ENCODE assay signal across 1 cellular context in the genomic region with DNA sequence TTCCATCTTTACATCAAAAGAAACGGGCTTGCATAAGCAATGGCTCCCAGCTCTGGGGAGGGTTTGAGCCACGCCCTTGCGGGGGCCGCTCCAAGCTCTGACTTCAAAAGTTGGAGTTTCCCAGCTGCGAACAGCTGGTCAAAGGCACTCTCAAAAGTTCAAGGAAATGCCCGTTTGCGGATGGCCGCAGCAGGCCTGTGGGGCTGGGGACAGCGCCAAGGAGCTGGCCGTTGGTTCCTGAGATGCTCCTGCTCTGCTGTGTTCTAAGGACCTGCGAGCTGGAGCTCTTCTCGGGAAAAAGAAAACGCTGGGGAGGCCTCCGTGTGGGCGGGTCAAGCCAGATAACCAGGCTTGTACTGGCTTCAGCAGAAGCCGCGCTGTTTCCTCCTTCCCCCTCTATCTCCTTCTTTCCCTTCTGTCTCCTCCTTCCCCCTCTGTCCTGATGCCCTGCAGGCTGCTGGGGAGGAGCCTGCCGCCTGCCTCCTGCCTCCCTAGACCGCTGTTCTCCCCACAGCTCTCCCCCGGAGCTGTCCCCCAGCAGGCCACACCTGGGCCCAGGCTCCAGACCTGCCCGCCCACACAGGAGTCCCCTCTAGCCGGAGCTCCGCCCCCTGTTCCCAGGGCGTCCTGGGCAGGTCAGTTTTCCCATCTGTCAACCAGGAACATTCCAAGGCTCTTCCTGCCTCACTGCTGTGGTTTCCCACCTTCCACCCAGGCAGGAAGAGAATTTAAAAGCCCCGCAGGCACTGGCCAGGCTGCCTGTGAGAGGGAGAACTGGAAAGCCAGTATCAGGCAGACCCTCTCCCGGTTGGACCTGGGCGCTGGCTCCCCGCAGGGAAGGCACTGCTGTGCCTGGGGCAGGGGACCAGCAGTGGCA.
TF ChIP-seq lines count a peak whose summit lies in the region.

No MANE protein-coding gene starts in this region.

TF ChIP-seq in SK-N-SH treated with all-trans-retinoic acid at 6 μM for 48 hours, 23 proteins besides CTCF, POLR2A, EP300 and RAD21:
- TF ChIP-seq ZNF70 (CRISPR knock-in tag; IDR thresholded peaks at IDR 0.05) (no peak), CSRNP3 (CRISPR knock-in tag; IDR thresholded peaks at IDR 0.05) (no peak), OSR1 (CRISPR knock-in tag; IDR thresholded peaks at IDR 0.05) (no peak), ARNTL (CRISPR knock-in tag; IDR thresholded peaks at IDR 0.05; ENCODE audit: borderline replicate concordance, low read depth) (no peak), TCF4 (CRISPR knock-in tag; IDR thresholded peaks at IDR 0.05; ENCODE audit: borderline replicate concordance) (no peak), SNAI2 (CRISPR knock-in tag; IDR thresholded peaks at IDR 0.05) (no peak)
- TF ChIP-seq, protein P1, sequence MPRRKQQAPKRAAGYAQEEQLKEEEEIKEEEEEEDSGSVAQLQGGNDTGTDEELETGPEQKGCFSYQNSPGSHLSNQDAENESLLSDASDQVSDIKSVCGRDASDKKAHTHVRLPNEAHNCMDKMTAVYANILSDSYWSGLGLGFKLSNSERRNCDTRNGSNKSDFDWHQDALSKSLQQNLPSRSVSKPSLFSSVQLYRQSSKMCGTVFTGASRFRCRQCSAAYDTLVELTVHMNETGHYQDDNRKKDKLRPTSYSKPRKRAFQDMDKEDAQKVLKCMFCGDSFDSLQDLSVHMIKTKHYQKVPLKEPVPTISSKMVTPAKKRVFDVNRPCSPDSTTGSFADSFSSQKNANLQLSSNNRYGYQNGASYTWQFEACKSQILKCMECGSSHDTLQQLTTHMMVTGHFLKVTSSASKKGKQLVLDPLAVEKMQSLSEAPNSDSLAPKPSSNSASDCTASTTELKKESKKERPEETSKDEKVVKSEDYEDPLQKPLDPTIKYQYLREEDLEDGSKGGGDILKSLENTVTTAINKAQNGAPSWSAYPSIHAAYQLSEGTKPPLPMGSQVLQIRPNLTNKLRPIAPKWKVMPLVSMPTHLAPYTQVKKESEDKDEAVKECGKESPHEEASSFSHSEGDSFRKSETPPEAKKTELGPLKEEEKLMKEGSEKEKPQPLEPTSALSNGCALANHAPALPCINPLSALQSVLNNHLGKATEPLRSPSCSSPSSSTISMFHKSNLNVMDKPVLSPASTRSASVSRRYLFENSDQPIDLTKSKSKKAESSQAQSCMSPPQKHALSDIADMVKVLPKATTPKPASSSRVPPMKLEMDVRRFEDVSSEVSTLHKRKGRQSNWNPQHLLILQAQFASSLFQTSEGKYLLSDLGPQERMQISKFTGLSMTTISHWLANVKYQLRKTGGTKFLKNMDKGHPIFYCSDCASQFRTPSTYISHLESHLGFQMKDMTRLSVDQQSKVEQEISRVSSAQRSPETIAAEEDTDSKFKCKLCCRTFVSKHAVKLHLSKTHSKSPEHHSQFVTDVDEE (CRISPR knock-in tag; IDR thresholded peaks at IDR 0.05): no peak
